ENCODE assay signal across 8 cellular contexts in genomic region chr11:22830082-22830414, GRCh38. TPM values are rescaled to one million over a fixed set of nuclear protein-coding genes. Genes with fewer than 3 reads are reported as not detected.
A peak's percentile ranks its signal among the peaks of the same experiment; 100 is the strongest.
DNase-seq lines count a peak whose midpoint lies in the region; ATAC-seq, FAIRE-seq and TF ChIP-seq lines count a peak whose summit lies in the region.

No MANE protein-coding gene starts in this region.

- no peak for TF ChIP-seq POLR2A in GM12892 (IDR thresholded peaks at IDR 0.05; ENCODE audit: low read depth, low read length)

- peaks cover 6% of the 10 kb centered on the region for H3K36me3 ChIP-seq in A673 (ENCODE audit: insufficient read depth, low read length, poor library complexity, severe bottlenecking)
- H3K36me3 ChIP-seq in HUES6 (ENCODE audit: control insufficient read depth, insufficient read depth, low read length), result no peaks in the 10 kb centered on the region
- H3K36me3 ChIP-seq in mammary epithelial cell (ENCODE audit: insufficient read depth, low read length), result no peaks in the 10 kb centered on the region

- H3K27ac ChIP-seq in A673 (ENCODE audit: low read depth, low read length, poor library complexity, severe bottlenecking) (no peak overlapping the region), HUES6 (ENCODE audit: low read depth, low read length) (no peak overlapping the region), mammary epithelial cell (ENCODE audit: insufficient read depth, low read depth, low read length) (no peak overlapping the region)

- peaks cover 5% of the 10 kb centered on the region for H3K79me2 ChIP-seq in mammary epithelial cell (ENCODE audit: insufficient read depth, low read length)

- in situ Hi-C loops in mammary epithelial cell (cut with MboI; ENCODE audit: low sequenced_read_pairs in 2 of 2), result no loop called here

- H3K4me3 ChIP-seq in A673 (ENCODE audit: low read depth, low read length, poor library complexity, severe bottlenecking) (peak overlapping the region; percentile 93), HUES6 (ENCODE audit: low read depth, low read length) (peak overlapping the region; percentile 41), mammary epithelial cell (replicated peaks in 1 of 3; ENCODE audit: insufficient read depth in 1 of 3, low read depth in 2 of 3, low read length in 3 of 3) (peak overlapping the region; percentile 24 to 94 (median 40))

- no peak for FAIRE-seq in GM12892 (lab: Jason Lieb, UNC)

- H3K9me3 Mint-ChIP-seq in naive thymus-derived CD8-positive, alpha-beta T cell, result no peaks in the 10 kb centered on the region

- H4K20me1 ChIP-seq in mammary epithelial cell (ENCODE audit: insufficient read depth, low read length), result no peaks in the 10 kb centered on the region

- H2AFZ ChIP-seq in mammary epithelial cell (ENCODE audit: low read depth, low read length), result peak overlapping the region; percentile 39

- peak overlapping the region; percentile 73 for H3K4me2 ChIP-seq in mammary epithelial cell (ENCODE audit: insufficient read depth, low read depth, low read length)

- H3K27me3 ChIP-seq in A673 (replicated peaks; ENCODE audit: insufficient read depth, low read depth, low read length, poor library complexity), result no peaks in the 10 kb centered on the region
- H3K27me3 ChIP-seq in HUES6 (ENCODE audit: control insufficient read depth, insufficient read depth, low read length), result peaks cover 14% of the 10 kb centered on the region
- H3K27me3 ChIP-seq in mammary epithelial cell (ENCODE audit: insufficient read depth, low read length), result no peaks in the 10 kb centered on the region

- H3K4me1 Mint-ChIP-seq in naive thymus-derived CD8-positive, alpha-beta T cell, result peaks cover 10 to 24% (median 14%) of the 10 kb centered on the region in 4 donors

- H3K4me1 ChIP-seq in A673 (ENCODE audit: insufficient read depth, low read length, poor library complexity, severe bottlenecking) (peaks cover 4% of the 10 kb centered on the region), HUES6 (ENCODE audit: control insufficient read depth, insufficient read depth, low read length) (peaks cover 3% of the 10 kb centered on the region), mammary epithelial cell (ENCODE audit: insufficient read depth, low read length) (no peaks in the 10 kb centered on the region)

- intact Hi-C loops in A673 (cut with micrococcal nuclease; ENCODE audit: unreplicated experiment) (no loop called here), mammary epithelial cell (cut with micrococcal nuclease) (no loop called here)

- H3K9ac ChIP-seq in HUES6 (ENCODE audit: low read length) (no peak overlapping the region), mammary epithelial cell (ENCODE audit: insufficient read depth, low read length) (no peak overlapping the region)

- H3K27me3 Mint-ChIP-seq in naive thymus-derived CD8-positive, alpha-beta T cell, result no peaks in the 10 kb centered on the region

- BruUV-seq in A673 (replicated peaks; lab: Mats Ljungman, UMichigan) (no TSS peak), mammary epithelial cell (replicated peaks; lab: Mats Ljungman, UMichigan) (no TSS peak)

- H3K27ac Mint-ChIP-seq in naive thymus-derived CD8-positive, alpha-beta T cell, result peak overlapping the region; percentile 60 to 98 (median 90)

- POLR2A ChIA-PET in A673 (lab: Charles Lee; ENCODE audit: low non-redundant PET), result no interaction called here
- POLR2A ChIA-PET in naive thymus-derived CD8-positive, alpha-beta T cell (lab: Charles Lee), result interaction anchor here (1.3 to 2.1 kb wide), 3 partner anchors 13 to 204 kb away, joined by 3 to 22 read pairs (median 5); partner anchors contain the start of gene FANCF

- dilution Hi-C loops in mammary epithelial cell (cut with HindIII; ENCODE audit: low sequenced_read_pairs), result no loop called here

- peak overlapping the region; percentile 83 to 97 (median 94) for H3K4me3 Mint-ChIP-seq in naive thymus-derived CD8-positive, alpha-beta T cell

- no peak for TF ChIP-seq CTCF in A673 (conservative IDR thresholded peaks at IDR 0.05; ENCODE audit: low read depth, low read length)
- TF ChIP-seq CTCF in mammary epithelial cell (conservative IDR thresholded peaks at IDR 0.05 in 1 of 2, IDR thresholded peaks at IDR 0.05 in 1 of 2; ENCODE audit: extremely low read depth in 1 of 2, insufficient read depth in 1 of 2, low read depth in 1 of 2, low read length in 2 of 2), result no peak

- CTCF ChIA-PET in A673 (lab: Charles Lee), result interaction anchor here (0.6 kb wide), 1 partner anchor 256 kb away, joined by 3 read pairs; no protein-coding TSS in a partner anchor
- CTCF ChIA-PET in mammary epithelial cell (lab: Charles Lee; ENCODE audit: low non-redundant PET), result no interaction called here

- no peak for ATAC-seq in naive thymus-derived CD8-positive, alpha-beta T cell

- H3K9me3 ChIP-seq in A673 (ENCODE audit: low read depth, low read length, poor library complexity, severe bottlenecking), result no peaks in the 10 kb centered on the region
- no peaks in the 10 kb centered on the region for H3K9me3 ChIP-seq in HUES6 (ENCODE audit: control insufficient read depth, insufficient read depth, low read depth, low read length)
- no peaks in the 10 kb centered on the region for H3K9me3 ChIP-seq in mammary epithelial cell (replicated peaks; ENCODE audit: insufficient read depth, low read length)

- H3K36me3 Mint-ChIP-seq in naive thymus-derived CD8-positive, alpha-beta T cell, result peaks cover 0 to 20% (median 6%) of the 10 kb centered on the region in 3 donors

- DNase-seq in A673 (ENCODE audit: low spot score), result no peak
- DNase-seq in mammary epithelial cell, result no peak
- no peak for DNase-seq in naive thymus-derived CD8-positive, alpha-beta T cell
- no peak for DNase-seq in kidney tubule cell (ENCODE audit: low spot score)
- DNase-seq in stimulated activated CD4-positive, alpha-beta T cell treated with anti-CD3 and anti-CD28 coated beads, Interleukin-2, amount 100 ng/mL, for 24 hours, result no peak
- no peak for DNase-seq in GM12892 (ENCODE audit: insufficient read length)
- no peak for DNase-seq in mucosa of gallbladder (ENCODE audit: low spot score)

- WGBS in mammary epithelial cell (ENCODE audit: low coverage, missing lambda C conversion rate), result 0% methylated on average over 2 of the region's 4 CpGs

RNA-seq across cellular contexts. Expression of gene SVIP, which starts 0.4 kb away (rescaled TPM):
- total RNA-seq in A673 (2021) (39.2 and 46.2 TPM in 2 replicates), mammary epithelial cell (10 to 100 TPM in 1 of 2 donors, 1 to 10 TPM in 1; 4.3 to 17.3 TPM), mucosa of gallbladder (34.8 TPM)
- 2.3 TPM for polyA plus RNA-seq in mammary epithelial cell
- not detected for polyA minus RNA-seq in mammary epithelial cell
- total RNA-seq in naive thymus-derived CD8-positive, alpha-beta T cell, result 10 to 100 TPM; 74.7 to 80.7 TPM
- 10 to 100 TPM; 43.3 to 53.2 (median 48.4) TPM for polyA plus RNA-seq in naive thymus-derived CD8-positive, alpha-beta T cell
- polyA plus RNA-seq in GM12892 (2012; ENCODE audit: missing spikeins), result 51.4 TPM

RNA-seq across cellular contexts. Expression of gene CCDC179, which starts 30.2 kb away (rescaled TPM):
- total RNA-seq in A673 (2021), result not detected in 2 replicates
- not detected for total RNA-seq in mammary epithelial cell
- polyA plus RNA-seq in mammary epithelial cell, result not detected
- not detected for polyA minus RNA-seq in mammary epithelial cell
- total RNA-seq in naive thymus-derived CD8-positive, alpha-beta T cell, result not detected
- polyA plus RNA-seq in naive thymus-derived CD8-positive, alpha-beta T cell, result not detected
- not detected for polyA plus RNA-seq in GM12892 (2012; ENCODE audit: missing spikeins)
- total RNA-seq in mucosa of gallbladder, result not detected

Comparison
In these comparisons a context has a peak if more than half of its experiments do, and no peak if none do; other contexts are left out.
1. H3K4me3 ChIP-seq: peak in every context shown above with its lines; median percentile 93 in A673; 41 in HUES6; 40 in mammary epithelial cell.